Comparison of ENCODE assay signal across 8 cellular contexts in the genomic region with DNA sequence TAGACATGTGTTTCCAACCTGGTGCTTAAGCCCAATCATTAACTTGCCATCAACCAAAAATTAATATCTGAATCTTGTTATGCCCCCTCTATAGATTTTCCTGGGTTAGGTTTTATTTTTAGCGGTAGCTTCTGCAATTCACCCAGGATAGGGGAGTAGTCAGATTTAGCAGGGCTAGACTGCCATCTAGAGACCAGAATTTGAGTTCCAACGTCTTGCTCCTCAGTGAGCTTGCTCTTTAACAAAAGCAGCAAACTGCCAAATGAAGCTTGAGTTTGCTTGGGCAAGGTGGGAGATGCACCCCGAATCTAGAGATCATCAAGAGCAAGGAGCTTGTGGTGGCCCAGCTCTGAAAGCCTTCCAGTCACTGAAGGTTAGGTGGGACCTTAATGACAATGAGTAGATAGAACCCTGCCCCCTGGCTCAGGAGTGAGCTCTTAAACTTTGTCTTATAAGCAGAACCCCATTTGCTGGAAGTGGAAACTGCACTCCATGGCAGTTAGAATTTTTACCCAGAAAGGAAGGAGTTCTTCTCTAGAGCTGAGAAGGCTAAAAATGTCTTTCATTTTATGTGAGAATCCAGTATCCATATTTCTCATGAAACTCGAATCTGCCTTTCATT.
DNase-seq lines count a peak whose midpoint lies in the region; ATAC-seq and TF ChIP-seq lines count a peak whose summit lies in the region.

No MANE protein-coding gene starts in this region.

- ATAC-seq in upper lobe of left lung (ENCODE audit: low FRiP score in 2 of 2) (peak in 1 of 2 donors; percentile 88), GM21447 (IDR thresholded peaks at IDR 0.05; ENCODE audit: unreplicated experiment) (no peak), GM21423 (IDR thresholded peaks at IDR 0.05; ENCODE audit: unreplicated experiment) (no peak)

- H3K27ac ChIP-seq in HEK293 (ENCODE audit: extremely low read depth, low read depth, low read length) (no peak overlapping the region), upper lobe of left lung (no peak overlapping the region)

- H3K9me3 ChIP-seq in HEK293 (ENCODE audit: control insufficient read depth, insufficient read depth, low read depth, low read length) (no peaks in the 10 kb centered on the region), upper lobe of left lung (no peaks in the 10 kb centered on the region)

- POLR2A ChIA-PET in HEK293 (lab: Yijun Ruan, JAX) = interaction anchor here (1.0 to 1.3 kb wide), 3 partner anchors 198 to 916 kb away, joined by 3 read pairs; no protein-coding TSS in a partner anchor

- no peaks in the 10 kb centered on the region for H3K27me3 ChIP-seq in upper lobe of left lung

- WGBS in upper lobe of left lung, 2 donors = 29 to 32% methylated on average over 4 of the region's 4 CpGs

- H3K4me1 ChIP-seq in HEK293 (ENCODE audit: control insufficient read depth, insufficient read depth, low read length) = peaks cover 2% of the 10 kb centered on the region; the same call in 1 of the 2 replicates
- peaks cover 0 to 15% (median 7%) of the 10 kb centered on the region in 4 donors for H3K4me1 ChIP-seq in upper lobe of left lung

- TF ChIP-seq EP300 in upper lobe of left lung (IDR thresholded peaks at IDR 0.05) = no peak

- TF ChIP-seq POLR2A in upper lobe of left lung (IDR thresholded peaks at IDR 0.05) = no peak

- H3K36me3 ChIP-seq in HEK293 (ENCODE audit: control insufficient read depth in 2 of 2, insufficient read depth in 1 of 2, low read length in 2 of 2) (no peaks in the 10 kb centered on the region), upper lobe of left lung (no peaks in the 10 kb centered on the region)

- CTCF ChIA-PET in HEK293 (lab: Yijun Ruan, JAX) = interaction anchor here (0.6 to 8.0 kb wide), 50 partner anchors 10 to 1898 kb away, joined by 3 to 83 read pairs (median 4); no protein-coding TSS in a partner anchor

- peak; percentile 53 for TF ChIP-seq CTCF in HEK293 (tag by site-specific recombination; IDR thresholded peaks at IDR 0.05)
- TF ChIP-seq CTCF in cardiac fibroblast (IDR thresholded peaks at IDR 0.05; ENCODE audit: low read depth, low read length) = peak; percentile 65
- peak in 5 of 6 experiments; percentile 34 to 68 (median 53) for TF ChIP-seq CTCF in upper lobe of left lung (IDR thresholded peaks at IDR 0.05)

- H3K4me3 ChIP-seq in HEK293 (ENCODE audit: low read depth, low read length) (no peak overlapping the region), cardiac fibroblast (replicated peaks in 1 of 2; ENCODE audit: low read depth in 2 of 2, low read length in 2 of 2) (no peak overlapping the region), upper lobe of left lung (no peak overlapping the region)

- peak; percentile 3 for DNase-seq in DMS 273 treated with DMSO at 0.1 percent for 48 hours (lab: John Stamatoyannopoulos, UW)
- DNase-seq in NCI-H446 treated with DMSO at 0.1 percent for 48 hours (lab: John Stamatoyannopoulos, UW) = peak; percentile 12
- DNase-seq in cardiac fibroblast (ENCODE audit: low read depth in 2 of 2) = peak; percentile 75 to 83
- DNase-seq in kidney tubule cell (ENCODE audit: low spot score) = peak; percentile 65
- DNase-seq in upper lobe of left lung = peak in 1 of 2 donors; percentile 34

TF ChIP-seq in HEK293, 187 proteins besides CTCF, POLR2A, EP300 and RAD21:
- TF ChIP-seq ZNF654 (tag by site-specific recombination; IDR thresholded peaks at IDR 0.05; ENCODE audit: low read depth) = peak; percentile 78
- no peak for TF ChIP-seq KLF16 (tag by site-specific recombination; IDR thresholded peaks at IDR 0.05)
